Comparison of ENCODE assay signal across 8 cellular contexts in the genomic region with DNA sequence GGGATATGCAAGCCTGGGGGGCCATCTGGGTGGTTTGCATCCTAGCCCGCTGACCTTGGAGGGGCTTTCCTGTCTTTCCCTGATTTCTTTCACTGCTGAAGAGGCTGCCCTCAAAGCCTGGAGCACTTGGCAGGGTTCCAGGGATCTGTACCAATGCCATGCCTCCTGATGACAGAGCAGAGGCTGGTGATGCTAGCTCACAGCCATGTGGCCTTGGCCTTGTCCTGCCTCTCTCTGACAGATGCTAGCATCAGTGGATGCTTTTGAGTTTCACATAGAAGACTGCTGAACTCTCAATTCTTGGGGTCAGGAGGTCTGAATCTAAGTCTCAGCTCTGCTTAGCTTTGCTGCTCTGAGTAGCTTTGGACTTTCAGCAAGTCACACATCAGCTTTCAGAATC. TPM values are rescaled to one million over a fixed set of nuclear protein-coding genes. Genes with fewer than 3 reads are reported as not detected.
A peak's percentile ranks its signal among the peaks of the same experiment; 100 is the strongest.
DNase-seq lines count a peak whose midpoint lies in the region; ATAC-seq and TF ChIP-seq lines count a peak whose summit lies in the region.

No MANE protein-coding gene starts in this region.

- H3K27me3 Mint-ChIP-seq in stimulated activated naive CD8-positive, alpha-beta T cell treated with anti-CD3 and anti-CD28 coated beads, Interleukin-15, amount 100 ng/mL, for 72 hours: peaks cover 12% of the 10 kb centered on the region

- H3K27ac Mint-ChIP-seq in stimulated activated naive CD8-positive, alpha-beta T cell treated with anti-CD3 and anti-CD28 coated beads, Interleukin-15, amount 100 ng/mL, for 72 hours: no peak overlapping the region

- no peaks in the 10 kb centered on the region for H3K9me3 ChIP-seq in MG63

- H3K4me3 ChIP-seq in MG63: no peak overlapping the region
- no peak overlapping the region for H3K4me3 ChIP-seq in epithelial cell of esophagus (ENCODE audit: low read length)

- H3K4me3 Mint-ChIP-seq in stimulated activated naive CD8-positive, alpha-beta T cell treated with anti-CD3 and anti-CD28 coated beads, Interleukin-15, amount 100 ng/mL, for 72 hours: no peak overlapping the region

- DNase-seq in COLO668 (lab: John Stamatoyannopoulos, UW; ENCODE audit: unreplicated experiment) (peak; percentile 54), MG63 (peak; percentile 70), epithelial cell of esophagus (ENCODE audit: low read depth) (peak; percentile 34), ureter (ENCODE audit: low spot score) (no peak), HK-2 (ENCODE audit: unreplicated experiment) (no peak), NCI-H526 (lab: John Stamatoyannopoulos, UW) (no peak)
- DNase-seq in stimulated activated naive CD8-positive, alpha-beta T cell treated with anti-CD3 and anti-CD28 coated beads, Interleukin-15, amount 100 ng/mL, for 72 hours: no peak

- no peaks in the 10 kb centered on the region for H3K36me3 ChIP-seq in MG63

- no peaks in the 10 kb centered on the region for H3K27me3 ChIP-seq in MG63

- TF ChIP-seq CTCF in epithelial cell of esophagus (IDR thresholded peaks at IDR 0.05; ENCODE audit: insufficient read depth, low read depth, low read length, missing control alignments): no peak

- H3K4me1 Mint-ChIP-seq in stimulated activated naive CD8-positive, alpha-beta T cell treated with anti-CD3 and anti-CD28 coated beads, Interleukin-15, amount 100 ng/mL, for 72 hours: peaks cover 50% of the 10 kb centered on the region

- H3K9me3 Mint-ChIP-seq in stimulated activated naive CD8-positive, alpha-beta T cell treated with anti-CD3 and anti-CD28 coated beads, Interleukin-15, amount 100 ng/mL, for 72 hours: no peaks in the 10 kb centered on the region

- ATAC-seq in GM19438 (IDR thresholded peaks at IDR 0.05; ENCODE audit: low read depth, unreplicated experiment): peak; percentile 58
- ATAC-seq in stimulated activated naive CD8-positive, alpha-beta T cell treated with anti-CD3 and anti-CD28 coated beads, Interleukin-15, amount 100 ng/mL, for 72 hours: peak; percentile 22

RNA-seq across cellular contexts. Expression of gene RREB1, which starts 21.9 kb away (rescaled TPM):
- total RNA-seq in MG63 (2014; rRNA removed; shearing (Covaris generic); ENCODE audit: low replicate concordance): 16.5 and 17.2 TPM in 2 replicates
- total RNA-seq in ureter: 74.6 TPM

Comparison
In these comparisons a context has a peak if more than half of its experiments do, and no peak if none do; other contexts are left out.
1. DNase-seq: peak in COLO668 (single experiment), MG63 (single experiment) and epithelial cell of esophagus (single experiment); none in stimulated activated naive CD8-positive, alpha-beta T cell treated with anti-CD3 and anti-CD28 coated beads, Interleukin-15, amount 100 ng/mL, for 72 hours (0 of 2), ureter (single experiment), HK-2 (single experiment) and NCI-H526 (0 of 2).